8 cellular contexts compared by ENCODE assay signal in the genomic region with DNA sequence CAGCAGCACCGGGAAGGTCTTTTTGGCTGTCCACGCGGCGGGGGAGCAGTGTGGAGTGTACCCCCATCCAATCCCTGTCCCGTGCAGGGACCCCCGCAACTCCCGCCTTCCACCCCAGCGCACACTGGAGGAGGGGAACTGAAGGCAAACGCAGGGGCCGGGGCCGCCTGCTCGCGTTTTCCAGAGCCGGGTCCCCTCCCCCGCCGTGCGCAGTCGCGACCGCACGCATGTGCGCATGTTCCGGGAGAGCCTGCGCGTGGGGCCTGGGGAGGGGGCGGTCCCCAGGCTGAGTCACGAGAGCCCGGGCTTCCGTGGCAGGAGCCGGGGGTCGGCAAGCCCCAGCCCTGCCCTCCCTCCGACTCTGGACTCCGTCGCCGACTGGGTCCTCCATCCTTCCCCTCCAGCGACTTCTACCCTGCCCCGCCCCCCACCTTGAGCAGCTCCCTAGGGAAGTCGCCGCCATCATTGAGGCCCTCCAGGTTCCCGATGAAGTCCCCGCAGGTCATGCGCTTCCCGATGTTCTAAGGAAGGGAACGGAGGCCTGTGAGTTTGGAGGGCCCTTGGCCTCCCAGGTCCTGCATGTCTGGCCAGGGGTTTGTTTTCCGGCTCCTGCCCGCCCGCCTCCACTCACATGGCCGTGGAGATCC. TPM values are rescaled to one million over a fixed set of nuclear protein-coding genes. Genes with fewer than 3 reads are reported as not detected.
DNase-seq lines count a peak whose midpoint lies in the region; ATAC-seq and TF ChIP-seq lines count a peak whose summit lies in the region.
"Had no signal": no experiment of that assay in that cellular context is flagged by ENCODE, and none has a peak within 500 bp of the region (broad histone marks: within the 10 kb centered on the region; RNA-seq: fewer than 3 reads in every experiment).

No MANE protein-coding gene starts in this region.

- H3K27ac ChIP-seq in muscle layer of colon (ENCODE audit: low read depth, low read length) (peak overlapping the region; percentile 99), thoracic aorta (no peak overlapping the region)
- H3K27ac ChIP-seq: neutrophil had no signal

- no peak overlapping the region for H3K27ac Mint-ChIP-seq in chondrocyte (ENCODE audit: unreplicated experiment)

- no peaks in the 10 kb centered on the region for H3K36me3 Mint-ChIP-seq in chondrocyte (ENCODE audit: low read depth)

- DNase-seq in activated CD4-positive, alpha-beta T cell treated with anti-CD3 and anti-CD28 coated beads for 4 hours, result peak; percentile 71
- DNase-seq in chondrocyte (ENCODE audit: low spot score), result no peak
- no peak for DNase-seq in thoracic aorta (ENCODE audit: low spot score)
- no peak for DNase-seq in mesenteric fat pad (ENCODE audit: low spot score)
- no peak for DNase-seq in NCI-H82 (lab: John Stamatoyannopoulos, UW)
- DNase-seq in DMS153 treated with DMSO at 0.1 percent for 48 hours (lab: John Stamatoyannopoulos, UW; ENCODE audit: unreplicated experiment), result no peak

- H3K4me1 ChIP-seq in muscle layer of colon (ENCODE audit: insufficient read depth, low read length), result peaks cover 28% of the 10 kb centered on the region
- peaks cover 6 to 11% of the 10 kb centered on the region in 2 donors for H3K4me1 ChIP-seq in thoracic aorta (ENCODE audit: control insufficient read depth in 1 of 2, low read depth in 2 of 2)

- no peak for TF ChIP-seq CTCF in chondrocyte (IDR thresholded peaks at IDR 0.05)
- TF ChIP-seq CTCF in thoracic aorta (IDR thresholded peaks at IDR 0.05), result no peak

- H3K4me3 ChIP-seq in muscle layer of colon (ENCODE audit: low read depth in 1 of 2, low read length in 2 of 2), result peak overlapping the region; percentile 33 to 69
- H3K4me3 ChIP-seq in thoracic aorta, result peak overlapping the region; percentile 44

- H3K9me3 Mint-ChIP-seq in chondrocyte (ENCODE audit: low read depth), result no peaks in the 10 kb centered on the region

- no peaks in the 10 kb centered on the region for H3K9me3 ChIP-seq in muscle layer of colon (ENCODE audit: low read length)
- H3K9me3 ChIP-seq in thoracic aorta, result no peaks in the 10 kb centered on the region
- H3K9me3 ChIP-seq: neutrophil had no signal

- H3K4me3 Mint-ChIP-seq in chondrocyte (ENCODE audit: unreplicated experiment), result peak overlapping the region; percentile 44

- peak overlapping the region; percentile 91 for H3K9ac ChIP-seq in muscle layer of colon (ENCODE audit: low read length)

- peaks cover 23% of the 10 kb centered on the region for H3K27me3 Mint-ChIP-seq in chondrocyte (ENCODE audit: low read depth)

- H3K36me3 ChIP-seq in muscle layer of colon (ENCODE audit: insufficient read depth, low read length), result no peaks in the 10 kb centered on the region
- no peaks in the 10 kb centered on the region for H3K36me3 ChIP-seq in thoracic aorta
- H3K36me3 ChIP-seq: neutrophil had no signal

- H3K4me1 Mint-ChIP-seq in chondrocyte (ENCODE audit: low read depth), result peaks cover 25% of the 10 kb centered on the region

- H3K27me3 ChIP-seq in muscle layer of colon (ENCODE audit: control insufficient read depth in 1 of 2, insufficient read depth in 2 of 2, low read length in 2 of 2) (peaks cover 13 to 59% of the 10 kb centered on the region in 2 donors), thoracic aorta (replicated peaks; ENCODE audit: insufficient read depth) (peaks cover 15% of the 10 kb centered on the region)

- ATAC-seq in thoracic aorta (ENCODE audit: insufficient number of reproducible peaks, low FRiP score, low read depth), result no peak

RNA-seq across cellular contexts. Expression of a gene that starts 8.0 kb away (rescaled TPM):
- 3.0 to 4.0 TPM (median 4.0 TPM) in 3 replicates for total RNA-seq in chondrocyte
- under 1 TPM in 1 of 2 donors, not detected in 1; 0.21 TPM for total RNA-seq in thoracic aorta
- not detected for total RNA-seq in mesenteric fat pad

RNA-seq across cellular contexts. Expression of a gene that starts 10.1 kb away (rescaled TPM):
- total RNA-seq in chondrocyte, result 8.8 to 10.1 TPM (median 9.0 TPM) in 3 replicates
- total RNA-seq in thoracic aorta, result 10 to 100 TPM; 19.8 to 24.0 TPM
- 15.4 TPM for total RNA-seq in mesenteric fat pad

RNA-seq across cellular contexts. Expression of a gene that starts 15.0 kb away (rescaled TPM):
- total RNA-seq in chondrocyte (29.4 to 38.0 TPM (median 35.9 TPM) in 3 replicates), thoracic aorta (10 to 100 TPM; 26.8 to 40.9 TPM), mesenteric fat pad (43.0 TPM)

RNA-seq across cellular contexts. Expression of a gene that starts 21.8 kb away (rescaled TPM):
- total RNA-seq in chondrocyte (55.1 to 64.3 TPM (median 57.7 TPM) in 3 replicates), thoracic aorta (10 to 100 TPM; 40.8 to 53.2 TPM), mesenteric fat pad (42.4 TPM)

RNA-seq across cellular contexts. Expression of a gene that starts 40.8 kb away (rescaled TPM):
- not detected in 3 replicates for total RNA-seq in chondrocyte
- not detected for total RNA-seq in thoracic aorta
- 0.22 TPM for total RNA-seq in mesenteric fat pad

Comparison
In these comparisons a context has a peak if more than half of its experiments do, and no peak if none do; other contexts are left out.
1. DNase-seq: peak in activated CD4-positive, alpha-beta T cell treated with anti-CD3 and anti-CD28 coated beads for 4 hours (2 of 2); none in chondrocyte (single experiment), thoracic aorta (single experiment), mesenteric fat pad (single experiment), NCI-H82 (single experiment) and DMS153 treated with DMSO at 0.1 percent for 48 hours (single experiment).